ENCODE assay signal across 16 cellular contexts in the genomic region with DNA sequence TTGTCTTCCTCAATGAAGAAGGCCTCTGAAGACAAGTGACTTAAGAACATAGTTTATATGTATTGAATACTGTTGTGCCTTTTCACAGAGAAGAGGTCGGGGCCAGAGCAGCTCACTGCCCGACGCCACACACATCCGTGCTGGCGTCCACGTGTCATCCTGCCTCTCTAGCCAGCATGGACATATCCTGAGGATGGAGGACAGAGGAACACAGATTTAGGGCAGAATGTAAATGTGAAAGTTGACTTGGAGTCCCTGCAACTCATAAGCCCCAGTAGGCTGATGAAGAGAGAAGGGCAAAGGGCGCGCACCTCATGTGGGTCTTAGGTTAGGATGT. TPM values are rescaled to one million over a fixed set of nuclear protein-coding genes. Genes with fewer than 3 reads are reported as not detected.
DNase-seq lines count a peak whose midpoint lies in the region; ATAC-seq and TF ChIP-seq lines count a peak whose summit lies in the region.
"Had no signal": no experiment of that assay in that cellular context is flagged by ENCODE, and none has a peak within 500 bp of the region (broad histone marks: within the 10 kb centered on the region; RNA-seq: fewer than 3 reads in every experiment).

No MANE protein-coding gene starts in this region.

- DNase-seq in activated T-cell treated with anti-CD3 and anti-CD28 coated beads, Interleukin-2, amount 50 U/mL, for 24 hours: no peak
- DNase-seq in activated T-cell treated with anti-CD3 and anti-CD28 coated beads for 4 hours: no peak
- DNase-seq in MM.1S: no peak
- no peak for DNase-seq in effector memory CD8-positive, alpha-beta T cell
- no peak for DNase-seq in GF-D8 (lab: John Stamatoyannopoulos, UW)
- no peak for DNase-seq in NCI-H1417 treated with DMSO at 0.1 percent for 48 hours (lab: John Stamatoyannopoulos, UW)
- DNase-seq in upper lobe of right lung: no peak
- DNase-seq: caudate nucleus, DMS79 treated with DMSO at 0.1 percent for 48 hours, hippocampal formation, NCI-H2029, NCI-H82, occipital lobe had no signal

- H3K9ac ChIP-seq in MM.1S (ENCODE audit: low read length) (no peak overlapping the region), skeletal muscle tissue (ENCODE audit: low read depth in 1 of 3, low read length in 3 of 3) (peak overlapping the region in 1 of 3 donors; percentile 92)

- no peaks in the 10 kb centered on the region for H3K9me3 Mint-ChIP-seq in activated T-cell treated with anti-CD3 and anti-CD28 coated beads, Interleukin-2, amount 50 U/mL, for 24 hours
- H3K9me3 Mint-ChIP-seq in effector memory CD8-positive, alpha-beta T cell: no peaks in the 10 kb centered on the region

- no peak overlapping the region for H2AFZ ChIP-seq in MM.1S (ENCODE audit: low read length)
- H2AFZ ChIP-seq: GM23338 had no signal

- H3K9me3 ChIP-seq in MM.1S (replicated peaks; ENCODE audit: insufficient read depth, low read length) (no peaks in the 10 kb centered on the region), skeletal muscle tissue (ENCODE audit: control insufficient read depth in 3 of 3, low read length in 3 of 3) (no peaks in the 10 kb centered on the region), upper lobe of right lung (no peaks in the 10 kb centered on the region)

- H3K4me1 ChIP-seq in MM.1S (ENCODE audit: low read length) (peaks cover 15% of the 10 kb centered on the region; the same call in 1 of the 2 replicates), skeletal muscle tissue (ENCODE audit: control insufficient read depth in 3 of 3, insufficient read depth in 3 of 3, low read length in 3 of 3) (peaks cover 62 to 89% (median 71%) of the 10 kb centered on the region in 3 donors), upper lobe of right lung (peaks cover 69% of the 10 kb centered on the region)

- H3K36me3 ChIP-seq in MM.1S (replicated peaks; ENCODE audit: insufficient read depth, low read length): no peaks in the 10 kb centered on the region
- no peaks in the 10 kb centered on the region for H3K36me3 ChIP-seq in skeletal muscle tissue (ENCODE audit: control insufficient read depth in 3 of 3, insufficient read depth in 3 of 3, low read length in 3 of 3)
- H3K36me3 ChIP-seq in upper lobe of right lung: no peaks in the 10 kb centered on the region

- H3K27ac ChIP-seq in MM.1S (ENCODE audit: low read length) (no peak overlapping the region), skeletal muscle tissue (ENCODE audit: low read depth, low read length) (no peak overlapping the region), upper lobe of right lung (no peak overlapping the region)

- no peak for TF ChIP-seq CTCF in MM.1S (IDR thresholded peaks at IDR 0.05; ENCODE audit: low read length)
- TF ChIP-seq CTCF in upper lobe of right lung (IDR thresholded peaks at IDR 0.05): no peak

- no peaks in the 10 kb centered on the region for H4K20me1 ChIP-seq in MM.1S (ENCODE audit: insufficient read depth, low read length)

- ATAC-seq in effector memory CD8-positive, alpha-beta T cell (replicated peaks): no peak
- no peak for ATAC-seq in upper lobe of right lung
- ATAC-seq: GM23338 had no signal

- H3K79me2 ChIP-seq in MM.1S (ENCODE audit: low read length): no peaks in the 10 kb centered on the region; the same call in 1 of the 2 replicates

- H3K4me3 Mint-ChIP-seq in activated T-cell treated with anti-CD3 and anti-CD28 coated beads, Interleukin-2, amount 50 U/mL, for 24 hours: peak overlapping the region; percentile 78
- peak overlapping the region; percentile 81 to 83 for H3K4me3 Mint-ChIP-seq in effector memory CD8-positive, alpha-beta T cell

- no peaks in the 10 kb centered on the region for H3K27me3 ChIP-seq in MM.1S (replicated peaks; ENCODE audit: insufficient read depth, low read length)
- H3K27me3 ChIP-seq in skeletal muscle tissue (ENCODE audit: control insufficient read depth in 3 of 3, insufficient read depth in 3 of 3, low read length in 3 of 3): no peaks in the 10 kb centered on the region
- no peaks in the 10 kb centered on the region for H3K27me3 ChIP-seq in upper lobe of right lung

- H3F3A ChIP-seq in MM.1S (ENCODE audit: insufficient read depth, low read length): peaks cover 16% of the 10 kb centered on the region

- H3K4me2 ChIP-seq in MM.1S (ENCODE audit: low read depth, low read length): peak overlapping the region; percentile 97; the same call in 1 of the 2 replicates

- no peak overlapping the region for H3K4me3 ChIP-seq in MM.1S (ENCODE audit: low read length)
- peak overlapping the region in 2 of 3 donors; percentile 74 to 80 for H3K4me3 ChIP-seq in skeletal muscle tissue (ENCODE audit: low read length in 3 of 3)
- H3K4me3 ChIP-seq in upper lobe of right lung: no peak overlapping the region
- H3K4me3 ChIP-seq: lung had no signal

- no peaks in the 10 kb centered on the region for H3K36me3 Mint-ChIP-seq in activated T-cell treated with anti-CD3 and anti-CD28 coated beads, Interleukin-2, amount 50 U/mL, for 24 hours (ENCODE audit: low read depth)
- peaks cover 22% of the 10 kb centered on the region for H3K36me3 Mint-ChIP-seq in effector memory CD8-positive, alpha-beta T cell (ENCODE audit: insufficient read depth)

- H3K27me3 Mint-ChIP-seq in activated T-cell treated with anti-CD3 and anti-CD28 coated beads, Interleukin-2, amount 50 U/mL, for 24 hours: no peaks in the 10 kb centered on the region
- H3K27me3 Mint-ChIP-seq in effector memory CD8-positive, alpha-beta T cell: no peaks in the 10 kb centered on the region

- intact Hi-C loops in upper lobe of right lung (cut with DNase I): no loop called here

- peaks cover 73% of the 10 kb centered on the region for H3K4me1 Mint-ChIP-seq in activated T-cell treated with anti-CD3 and anti-CD28 coated beads, Interleukin-2, amount 50 U/mL, for 24 hours (ENCODE audit: low read depth)
- peaks cover 37 to 52% of the 10 kb centered on the region in 2 donors for H3K4me1 Mint-ChIP-seq in effector memory CD8-positive, alpha-beta T cell (ENCODE audit: low read depth in 2 of 2)

- H3K9me2 ChIP-seq in MM.1S (replicated peaks; ENCODE audit: insufficient read depth, low read length): no peaks in the 10 kb centered on the region

- H3K27ac Mint-ChIP-seq in activated T-cell treated with anti-CD3 and anti-CD28 coated beads, Interleukin-2, amount 50 U/mL, for 24 hours: no peak overlapping the region
- H3K27ac Mint-ChIP-seq in effector memory CD8-positive, alpha-beta T cell: peak overlapping the region in 1 of 2 donors; percentile 26
- H3K27ac Mint-ChIP-seq: GM23338 had no signal

RNA-seq across cellular contexts. Expression of a gene that starts 1.3 kb away (rescaled TPM):
- total RNA-seq in skeletal muscle tissue (5.2 TPM), upper lobe of right lung (40.0 TPM)

RNA-seq across cellular contexts. Expression of a gene that starts 42.2 kb away (rescaled TPM):
- 5.2 TPM for total RNA-seq in skeletal muscle tissue
- total RNA-seq in upper lobe of right lung: 11.1 TPM
- total RNA-seq: GM23338 had no signal

Comparison
In these comparisons a context has a peak if more than half of its experiments do, and no peak if none do; other contexts are left out.
1. H3K4me3 ChIP-seq: peak in skeletal muscle tissue (2 of 3); none in MM.1S (single experiment) and upper lobe of right lung (single experiment).